Comparison of ENCODE assay signal across 9 cellular contexts in genomic region chr4:42543126-42543525, GRCh38.
"Had no signal": no experiment of that assay in that cellular context is flagged by ENCODE, and none has a peak within 500 bp of the region (broad histone marks: within the 10 kb centered on the region; RNA-seq: fewer than 3 reads in every experiment).

No MANE protein-coding gene starts in this region.

- H3K4me3 Mint-ChIP-seq: GM23338, HFFc6 had no signal

- H3K9me3 ChIP-seq: HAP-1 had no signal

- H2AFZ ChIP-seq: GM23338 had no signal

- H3K27ac Mint-ChIP-seq: GM23338, HFFc6 had no signal

- H3K9ac ChIP-seq: KMS-11 had no signal

- DNase-seq: H7, HFFc6, Karpas-422, KBM-7 had no signal

- H3K4me1 ChIP-seq: HAP-1 had no signal

- FAIRE-seq: HTR-8/SVneo had no signal

- H3K27ac ChIP-seq: KMS-11 had no signal

- ATAC-seq: GM23338, HCT116 had no signal

- H3K4me1 Mint-ChIP-seq: GM23338 had no signal

- H3K9me3 Mint-ChIP-seq: GM23338, HFFc6 had no signal

- H3K4me3 ChIP-seq: GM23338, HAP-1 had no signal

- H3K36me3 ChIP-seq: HAP-1 had no signal

- H3K4me2 ChIP-seq: GM23338, KMS-11 had no signal
